ENCODE assay signal across 13 cellular contexts in the genomic region with DNA sequence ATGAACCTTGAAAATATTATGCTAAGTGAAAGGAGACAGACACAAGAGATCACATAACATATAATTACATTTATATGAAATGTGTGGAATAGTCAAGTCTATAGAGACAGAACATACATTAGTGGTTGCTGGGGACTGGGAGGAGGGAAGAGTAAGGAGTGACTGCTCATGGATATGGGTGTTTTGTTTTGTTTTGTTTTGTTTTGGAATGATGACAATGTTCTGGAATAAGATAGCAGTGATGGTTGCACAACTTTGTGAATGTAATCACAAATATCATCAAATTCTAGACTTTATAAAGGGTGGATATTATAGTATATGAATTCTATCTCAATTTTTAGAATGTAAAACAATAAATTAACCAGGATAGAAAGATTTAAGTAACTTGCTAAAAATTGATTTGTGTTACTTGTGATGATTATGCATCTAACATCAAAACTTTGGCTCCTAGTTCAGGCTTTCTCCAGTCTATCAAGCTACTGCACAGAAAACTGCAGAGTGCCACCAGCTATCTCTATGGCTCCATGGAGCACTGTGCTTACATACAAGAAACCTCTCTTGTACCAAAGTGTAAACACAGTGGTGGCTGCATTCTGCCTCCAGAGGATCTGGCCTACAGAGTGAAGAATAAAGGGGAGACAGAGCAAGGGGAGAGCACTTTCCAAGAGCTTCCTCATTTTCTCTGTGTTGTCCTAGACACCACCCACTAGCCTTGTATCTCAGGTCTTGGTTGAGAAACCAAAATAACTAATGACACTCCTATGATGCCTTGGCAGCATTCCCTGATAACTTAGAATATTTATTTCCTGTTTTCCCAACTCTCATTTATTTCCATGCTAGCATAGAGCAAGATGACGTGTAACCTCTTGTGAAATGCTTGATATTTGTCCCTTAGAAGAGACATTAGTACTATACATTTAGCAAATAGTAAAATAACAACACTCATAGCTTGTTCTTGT. TPM values are rescaled to one million over a fixed set of nuclear protein-coding genes. Genes with fewer than 3 reads are reported as not detected.
DNase-seq lines count a peak whose midpoint lies in the region; ATAC-seq, FAIRE-seq and TF ChIP-seq lines count a peak whose summit lies in the region.
"Had no signal": no experiment of that assay in that cellular context is flagged by ENCODE, and none has a peak within 500 bp of the region (broad histone marks: within the 10 kb centered on the region; RNA-seq: fewer than 3 reads in every experiment).

No MANE protein-coding gene starts in this region.

- H3K27me3 ChIP-seq in bronchial epithelial cell (ENCODE audit: control insufficient read depth, insufficient read depth, low read length): no peaks in the 10 kb centered on the region
- no peaks in the 10 kb centered on the region for H3K27me3 ChIP-seq in stomach

- peaks cover 2% of the 10 kb centered on the region for H3K4me1 Mint-ChIP-seq in activated naive CD8-positive, alpha-beta T cell treated with anti-CD3 and anti-CD28 coated beads, Interleukin-2, amount 50 U/mL, for 24 hours

- H3K4me3 ChIP-seq in HFF-Myc (replicated peaks; ENCODE audit: low read depth, low read length) (no peak overlapping the region), bronchial epithelial cell (ENCODE audit: low read depth, low read length) (no peak overlapping the region), kidney (ENCODE audit: low read length in 2 of 2) (no peak overlapping the region), stomach (no peak overlapping the region)
- H3K4me3 ChIP-seq: K562 had no signal

- H3K9me3 ChIP-seq in kidney (ENCODE audit: control insufficient read depth in 1 of 2, low read length in 2 of 2) (no peaks in the 10 kb centered on the region), stomach (no peaks in the 10 kb centered on the region)

- WGBS in stomach, 5 donors: 41 to 79% (median 76%) methylated on average over 1 of the region's 1 CpG

- H3K27me3 Mint-ChIP-seq in activated naive CD8-positive, alpha-beta T cell treated with anti-CD3 and anti-CD28 coated beads, Interleukin-2, amount 50 U/mL, for 24 hours: no peaks in the 10 kb centered on the region

- H3K4me1 ChIP-seq in kidney (ENCODE audit: control insufficient read depth in 1 of 2, insufficient read depth in 1 of 2, low read depth in 1 of 2, low read length in 2 of 2): peaks cover 8 to 20% of the 10 kb centered on the region in 2 donors
- H3K4me1 ChIP-seq in stomach: peaks cover 0 to 34% (median 23%) of the 10 kb centered on the region in 4 donors

- no peak overlapping the region for H3K27ac Mint-ChIP-seq in activated naive CD8-positive, alpha-beta T cell treated with anti-CD3 and anti-CD28 coated beads, Interleukin-2, amount 50 U/mL, for 24 hours

- H3K9ac ChIP-seq in kidney (ENCODE audit: low read length in 2 of 2): peak overlapping the region in 1 of 2 donors; percentile 14

- H3K9me3 Mint-ChIP-seq in activated naive CD8-positive, alpha-beta T cell treated with anti-CD3 and anti-CD28 coated beads, Interleukin-2, amount 50 U/mL, for 24 hours: peaks cover 4% of the 10 kb centered on the region

- TF ChIP-seq CTCF in HFF-Myc (IDR thresholded peaks at IDR 0.05; ENCODE audit: low read depth, low read length, missing control alignments) (no peak), bronchial epithelial cell (IDR thresholded peaks at IDR 0.05; ENCODE audit: insufficient read depth, low read length, severe bottlenecking) (no peak), kidney (IDR thresholded peaks at IDR 0.05; ENCODE audit: borderline replicate concordance, extremely low read depth, insufficient read depth) (no peak), stomach (IDR thresholded peaks at IDR 0.05) (no peak)

- H3K27ac ChIP-seq in kidney (ENCODE audit: low read depth in 2 of 2, low read length in 2 of 2): peak overlapping the region; percentile 64 to 85
- H3K27ac ChIP-seq in stomach: peak overlapping the region; percentile 52 to 81 (median 74)

- no peak overlapping the region for H3K4me3 Mint-ChIP-seq in activated naive CD8-positive, alpha-beta T cell treated with anti-CD3 and anti-CD28 coated beads, Interleukin-2, amount 50 U/mL, for 24 hours

- TF ChIP-seq EP300 in stomach (IDR thresholded peaks at IDR 0.05): no peak

- H3K36me3 Mint-ChIP-seq in activated naive CD8-positive, alpha-beta T cell treated with anti-CD3 and anti-CD28 coated beads, Interleukin-2, amount 50 U/mL, for 24 hours (ENCODE audit: low read depth): no peaks in the 10 kb centered on the region

- intact Hi-C loops in kidney (cut with DNase I) (no loop called here), stomach (cut with DNase I; ENCODE audit: low total_unique reads) (no loop called here)

- FAIRE-seq in bronchial epithelial cell (lab: Jason Lieb, UNC) (peak; percentile 73), kidney (lab: Jason Lieb, UNC) (peak; percentile 68)
- FAIRE-seq: H1, K562 had no signal

- no peak for ATAC-seq in activated naive CD8-positive, alpha-beta T cell treated with anti-CD3 and anti-CD28 coated beads, Interleukin-2, amount 50 U/mL, for 24 hours
- ATAC-seq in HG03095 (IDR thresholded peaks at IDR 0.05; ENCODE audit: unreplicated experiment): no peak
- ATAC-seq in stimulated activated naive CD8-positive, alpha-beta T cell treated with anti-CD3 and anti-CD28 coated beads, Interleukin-15, Interleukin-2, amounts not matched to agents 100 U/mL and 50 U/mL, for 24 hours: no peak
- ATAC-seq: K562, Panc1 had no signal

- DNase-seq in HFF-Myc (ENCODE audit: extremely low read depth, low read depth) (peak; percentile 46), bronchial epithelial cell (ENCODE audit: low read depth) (peak; percentile 98), kidney (no peak), stomach (no peak)
- DNase-seq in activated CD4-positive, alpha-beta T cell treated with anti-CD3 and anti-CD28 coated beads for 48 hours: no peak
- no peak for DNase-seq in activated naive CD8-positive, alpha-beta T cell treated with anti-CD3 and anti-CD28 coated beads, Interleukin-2, amount 50 U/mL, for 24 hours
- no peak for DNase-seq in stimulated activated naive CD8-positive, alpha-beta T cell treated with anti-CD3 and anti-CD28 coated beads, Interleukin-15, Interleukin-2, amounts not matched to agents 100 U/mL and 50 U/mL, for 24 hours
- DNase-seq: hippocampal formation; stimulated activated CD4-positive, alpha-beta T cell treated with anti-CD3 and anti-CD28 coated beads, Interleukin-2, amount 100 ng/mL, for 48 hours had no signal

- H3K36me3 ChIP-seq in bronchial epithelial cell (ENCODE audit: control insufficient read depth, insufficient read depth, low read length): no peaks in the 10 kb centered on the region
- H3K36me3 ChIP-seq in kidney (ENCODE audit: control insufficient read depth in 1 of 2, insufficient read depth in 2 of 2, low read length in 2 of 2): no peaks in the 10 kb centered on the region
- H3K36me3 ChIP-seq in stomach: no peaks in the 10 kb centered on the region

- TF ChIP-seq POLR2A in stomach (IDR thresholded peaks at IDR 0.05): no peak

RNA-seq across cellular contexts. Expression of a gene that starts 57.1 kb away (rescaled TPM):
- total RNA-seq in bronchial epithelial cell: 44.2 and 45.5 TPM in 2 replicates
- 85.6 TPM for total RNA-seq in kidney
- 28.0 TPM for polyA plus RNA-seq in kidney (ENCODE audit: insufficient read depth, low read depth, low replicate concordance)
- total RNA-seq in stomach: 100 to 1,000 TPM in 2 of 5 donors, 10 to 100 TPM in 3; 13.0 to 149 (median 83.3) TPM
- polyA plus RNA-seq in stomach: 10 to 100 TPM; 10.6 to 17.3 (median 13.3) TPM
- polyA plus RNA-seq: K562 had no signal

Comparison
In these comparisons a context has a peak if more than half of its experiments do, and no peak if none do; other contexts are left out.
1. DNase-seq: peak in HFF-Myc (single experiment) and bronchial epithelial cell (single experiment); none in kidney (single experiment), stomach (single experiment), activated CD4-positive, alpha-beta T cell treated with anti-CD3 and anti-CD28 coated beads for 48 hours (single experiment), activated naive CD8-positive, alpha-beta T cell treated with anti-CD3 and anti-CD28 coated beads, Interleukin-2, amount 50 U/mL, for 24 hours (single experiment) and stimulated activated naive CD8-positive, alpha-beta T cell treated with anti-CD3 and anti-CD28 coated beads, Interleukin-15, Interleukin-2, amounts not matched to agents 100 U/mL and 50 U/mL, for 24 hours (single experiment).